In genomic region chr2:235545369-235546150, GRCh38 we compare ENCODE assay signal across 26 cellular contexts. TPM values are rescaled to one million over a fixed set of nuclear protein-coding genes. Genes with fewer than 3 reads are reported as not detected.
DNase-seq lines count a peak whose midpoint lies in the region; ATAC-seq and TF ChIP-seq lines count a peak whose summit lies in the region.
"Had no signal": no experiment of that assay in that cellular context is flagged by ENCODE, and none has a peak within 500 bp of the region (broad histone marks: within the 10 kb centered on the region; RNA-seq: fewer than 3 reads in every experiment).

No MANE protein-coding gene starts in this region.

- intact Hi-C loops in mucosa of descending colon (cut with DNase I, micrococcal nuclease) = no loop called here
- intact Hi-C loops in upper lobe of right lung (cut with DNase I) = no loop called here

- H3K4me3 ChIP-seq in mucosa of descending colon (no peak overlapping the region), upper lobe of right lung (no peak overlapping the region)
- H3K4me3 ChIP-seq: esophagus muscularis mucosa, ovary had no signal

- no peak for ATAC-seq in mucosa of descending colon
- ATAC-seq in upper lobe of right lung = peak; percentile 19
- ATAC-seq: activated CD4-positive, alpha-beta T cell treated with anti-CD3 and anti-CD28 coated beads for 36 hours; activated CD8-positive, alpha-beta T cell treated with anti-CD3 and anti-CD28 coated beads, Interleukin-2, amount 10 ng/mL, durations not matched to agents 7 days and 5 days; foreskin keratinocyte; left colon; natural killer cell; right cardiac atrium had no signal

- H3K27ac ChIP-seq in VCaP (peak overlapping the region; percentile 92), upper lobe of right lung (no peak overlapping the region)
- H3K27ac ChIP-seq: esophagus muscularis mucosa, foreskin keratinocyte, ovary had no signal

- H3K36me3 ChIP-seq in mucosa of descending colon (ENCODE audit: low read depth) = no peaks in the 10 kb centered on the region
- no peaks in the 10 kb centered on the region for H3K36me3 ChIP-seq in upper lobe of right lung
- H3K36me3 ChIP-seq: esophagus muscularis mucosa, ovary had no signal

- H3K9me3 ChIP-seq in mucosa of descending colon (no peaks in the 10 kb centered on the region), upper lobe of right lung (no peaks in the 10 kb centered on the region)
- H3K9me3 ChIP-seq: esophagus muscularis mucosa, ovary had no signal

- H3K4me1 ChIP-seq in mucosa of descending colon (ENCODE audit: low read depth) = peaks cover 42% of the 10 kb centered on the region
- peaks cover 6% of the 10 kb centered on the region for H3K4me1 ChIP-seq in upper lobe of right lung

- TF ChIP-seq CTCF in VCaP (conservative IDR thresholded peaks at IDR 0.05) (no peak), mucosa of descending colon (IDR thresholded peaks at IDR 0.05) (no peak), upper lobe of right lung (IDR thresholded peaks at IDR 0.05) (no peak)

- peak; percentile 22 for DNase-seq in NCI-H2171 treated with DMSO at 0.1 percent for 48 hours (lab: John Stamatoyannopoulos, UW)
- DNase-seq in NCI-H2171 (lab: John Stamatoyannopoulos, UW) = no peak
- peak in 2 of 3 donors; percentile 13 to 36 for DNase-seq in mucosa of descending colon
- peak; percentile 43 for DNase-seq in upper lobe of right lung
- DNase-seq in middle frontal gyrus (ENCODE audit: extremely low spot score, low spot score) = no peak
- no peak for DNase-seq in amygdala (lab: John Stamatoyannopoulos, UW)
- DNase-seq in activated CD4-positive, CD25-positive, alpha-beta regulatory T cell treated with anti-CD3 and anti-CD28 coated beads, Interleukin-2, amount 50 U/mL, for 72 hours = no peak
- DNase-seq: 8988T; activated CD4-positive, alpha-beta T cell treated with anti-CD3 and anti-CD28 coated beads for 36 hours; activated CD8-positive, alpha-beta T cell treated with anti-CD3 and anti-CD28 coated beads, Interleukin-2, amount 10 ng/mL, durations not matched to agents 7 days and 5 days; caudate nucleus; CD8-positive, alpha-beta memory T cell; foreskin keratinocyte; midbrain; natural killer cell; NCI-H1092 treated with DMSO at 0.1 percent for 48 hours; NCI-H1930; NCI-H2227 treated with DMSO at 0.1 percent for 48 hours; NCI-H774; ovary; stimulated activated CD4-positive, alpha-beta T cell treated with anti-CD3 and anti-CD28 coated beads, Interleukin-2, amount 100 ng/mL, for 48 hours; T-helper 2 cell had no signal

- H3K27me3 ChIP-seq in upper lobe of right lung = no peaks in the 10 kb centered on the region
- H3K27me3 ChIP-seq: esophagus muscularis mucosa, foreskin keratinocyte, ovary had no signal

RNA-seq across cellular contexts. Expression of gene AGAP1, which starts 51.7 kb away (rescaled TPM):
- total RNA-seq in mucosa of descending colon = 100 to 1,000 TPM in 1 of 3 donors, 10 to 100 TPM in 2; 68.1 to 112 (median 88.9) TPM
- 33.4 TPM for total RNA-seq in upper lobe of right lung

Comparison
In these comparisons a context has a peak if more than half of its experiments do, and no peak if none do; other contexts are left out.
1. DNase-seq: peak in NCI-H2171 treated with DMSO at 0.1 percent for 48 hours (single experiment), mucosa of descending colon (2 of 3) and upper lobe of right lung (single experiment); none in NCI-H2171 (single experiment), middle frontal gyrus (single experiment), amygdala (0 of 56) and activated CD4-positive, CD25-positive, alpha-beta regulatory T cell treated with anti-CD3 and anti-CD28 coated beads, Interleukin-2, amount 50 U/mL, for 72 hours (single experiment).